In genomic region chr1:115577513-115577912, GRCh38 we compare ENCODE assay signal across 34 cellular contexts.
"Had no signal": no experiment of that assay in that cellular context is flagged by ENCODE, and none has a peak within 500 bp of the region (broad histone marks: within the 10 kb centered on the region; RNA-seq: fewer than 3 reads in every experiment).

No MANE protein-coding gene starts in this region.

- H3K36me3 ChIP-seq: ascending aorta, cardiac muscle cell had no signal

- H3K27ac ChIP-seq: ascending aorta, cardiac muscle cell, VCaP had no signal

- H3K27me3 Mint-ChIP-seq: activated B cell treated with CpG ODN at 0.5 μM for 24 hours; activated CD4-positive, alpha-beta T cell treated with anti-CD3 and anti-CD28 coated beads, Interleukin-2, amount 10 ng/mL, durations not matched to agents 24 days and 14 days; activated naive CD4-positive, alpha-beta T cell treated with anti-CD3 and anti-CD28 coated beads, Interleukin-2, amount 10 ng/mL, durations not matched to agents 7 days and 5 days; activated naive CD4-positive, alpha-beta T cell treated with anti-CD3 and anti-CD28 coated beads, Interleukin-2, amount 50 U/mL, for 24 hours had no signal

- H3K4me3 ChIP-seq: ascending aorta, cardiac muscle cell had no signal

- H3K4me1 Mint-ChIP-seq: activated B cell treated with CpG ODN at 0.5 μM for 24 hours; activated CD4-positive, alpha-beta T cell treated with anti-CD3 and anti-CD28 coated beads, Interleukin-2, amount 10 ng/mL, durations not matched to agents 24 days and 14 days; activated naive CD4-positive, alpha-beta T cell treated with anti-CD3 and anti-CD28 coated beads, Interleukin-2, amount 10 ng/mL, durations not matched to agents 7 days and 5 days; activated naive CD4-positive, alpha-beta T cell treated with anti-CD3 and anti-CD28 coated beads, Interleukin-2, amount 50 U/mL, for 24 hours; brain; central memory CD8-positive, alpha-beta T cell had no signal

- H3K36me3 Mint-ChIP-seq: activated naive CD4-positive, alpha-beta T cell treated with anti-CD3 and anti-CD28 coated beads, Interleukin-2, amount 10 ng/mL, durations not matched to agents 7 days and 5 days; activated naive CD4-positive, alpha-beta T cell treated with anti-CD3 and anti-CD28 coated beads, Interleukin-2, amount 50 U/mL, for 24 hours; brain had no signal

- H3K27me3 ChIP-seq: ascending aorta, cardiac muscle cell had no signal

- H3K27ac Mint-ChIP-seq: activated B cell treated with CpG ODN at 0.5 μM for 24 hours; activated CD4-positive, alpha-beta memory T cell treated with anti-CD3 and anti-CD28 coated beads for 36 hours; activated CD4-positive, alpha-beta T cell treated with anti-CD3 and anti-CD28 coated beads, Interleukin-2, amount 10 ng/mL, durations not matched to agents 24 days and 14 days; activated naive CD4-positive, alpha-beta T cell treated with anti-CD3 and anti-CD28 coated beads, Interleukin-2, amount 10 ng/mL, durations not matched to agents 7 days and 5 days; activated naive CD4-positive, alpha-beta T cell treated with anti-CD3 and anti-CD28 coated beads, Interleukin-2, amount 50 U/mL, for 24 hours; activated naive CD8-positive, alpha-beta T cell; activated T-cell treated with anti-CD3 and anti-CD28 coated beads, Interleukin-2, amount 50 U/mL, for 24 hours; activated T-helper 1 cell treated with anti-CD3 and anti-CD28 coated beads, Interleukin-12 subunit alpha, Interleukin-12 subunit beta, Interleukin-2, Interleukin-4 antibody, amounts not matched to agents 30 ng/mL and 10 ng/mL and 1 ng/mL, durations not matched to agents 14 hours and 24 hours and 36 hours; activated T-helper 2 cell treated with anti-CD3 and anti-CD28 coated beads, Interferon-gamma antibody, Interleukin-2, Interleukin-4, amounts not matched to agents 10 μg/mL and 5 μg/mL and 100 μg/mL, durations not matched to agents 14 hours and 24 hours and 36 hours; brain; T-helper 1 cell treated with Interleukin-12 subunit alpha and Interleukin-12 subunit beta and Interleukin-4 antibody, amounts not matched to agents 30 μg/mL and 1 μg/mL, for 36 hours; T-helper 2 cell treated with Interferon-gamma antibody and Interleukin-4, amounts not matched to agents 5 μg/mL and 100 μg/mL, for 36 hours had no signal

- DNase-seq: activated B cell treated with CpG ODN at 0.5 μM for 24 hours; activated CD4-positive, alpha-beta memory T cell treated with anti-CD3 and anti-CD28 coated beads for 36 hours; activated CD4-positive, alpha-beta T cell treated with anti-CD3 and anti-CD28 coated beads for 4 hours; activated CD4-positive, alpha-beta T cell treated with anti-CD3 and anti-CD28 coated beads, Interleukin-2, amount 10 ng/mL, durations not matched to agents 24 days and 14 days; activated CD4-positive, alpha-beta T cell treated with anti-CD3 and anti-CD28 coated beads, Interleukin-2, amount 50 U/mL, for 1 hour; activated CD4-positive, alpha-beta T cell treated with anti-CD3 and anti-CD28 coated beads, Interleukin-2, amount 50 U/mL, for 4 hours; activated CD4-positive, CD25-positive, alpha-beta regulatory T cell treated with anti-CD3 and anti-CD28 coated beads, Interleukin-2, amount 50 U/mL, for 72 hours; activated CD8-positive, alpha-beta memory T cell treated with anti-CD3 and anti-CD28 coated beads, Interleukin-2, amount 50 U/mL, for 4 hours; activated effector memory CD4-positive, alpha-beta T cell treated with Interleukin-2 at 50 U/mL for 16 hours; activated gamma-delta T cell; activated naive CD4-positive, alpha-beta T cell treated with anti-CD3 and anti-CD28 coated beads, Interleukin-2, amount 10 ng/mL, durations not matched to agents 7 days and 5 days; activated naive CD4-positive, alpha-beta T cell treated with Interleukin-2 at 50 U/mL for 16 hours; activated T-cell treated with anti-CD3 and anti-CD28 coated beads for 4 hours; activated T-cell treated with anti-CD3 and anti-CD28 coated beads, Interleukin-2, amount 50 U/mL, for 24 hours; activated T-cell treated with anti-CD3 and anti-CD28 coated beads, Interleukin-2, amount 50 U/mL, for 48 hours; amygdala; anterior cingulate cortex; caudate nucleus; cerebellar nuclear complex; SW 1271; T-helper 1 cell; T-helper 2 cell; T-helper 9 cell had no signal

- H3K4me3 Mint-ChIP-seq: activated B cell treated with CpG ODN at 0.5 μM for 24 hours; activated CD4-positive, alpha-beta memory T cell treated with anti-CD3 and anti-CD28 coated beads for 36 hours; activated CD4-positive, alpha-beta T cell treated with anti-CD3 and anti-CD28 coated beads, Interleukin-2, amount 10 ng/mL, durations not matched to agents 24 days and 14 days; activated naive CD4-positive, alpha-beta T cell treated with anti-CD3 and anti-CD28 coated beads, Interleukin-2, amount 10 ng/mL, durations not matched to agents 7 days and 5 days; activated naive CD4-positive, alpha-beta T cell treated with anti-CD3 and anti-CD28 coated beads, Interleukin-2, amount 50 U/mL, for 24 hours; activated naive CD8-positive, alpha-beta T cell; activated T-cell treated with anti-CD3 and anti-CD28 coated beads, Interleukin-2, amount 50 U/mL, for 24 hours; activated T-helper 1 cell treated with anti-CD3 and anti-CD28 coated beads, Interleukin-12 subunit alpha, Interleukin-12 subunit beta, Interleukin-2, Interleukin-4 antibody, amounts not matched to agents 30 ng/mL and 10 ng/mL and 1 ng/mL, durations not matched to agents 14 hours and 24 hours and 36 hours; brain; central memory CD8-positive, alpha-beta T cell; T-helper 1 cell treated with Interleukin-12 subunit alpha and Interleukin-12 subunit beta and Interleukin-4 antibody, amounts not matched to agents 30 μg/mL and 1 μg/mL, for 36 hours; T-helper 2 cell treated with Interferon-gamma antibody and Interleukin-4, amounts not matched to agents 5 μg/mL and 100 μg/mL, for 36 hours had no signal

- H3K4me1 ChIP-seq: ascending aorta had no signal
